In genomic region chr3:10585945-10586344, GRCh38 we compare ENCODE assay signal across 27 cellular contexts.
"Had no signal": no experiment of that assay in that cellular context is flagged by ENCODE, and none has a peak within 500 bp of the region (broad histone marks: within the 10 kb centered on the region; RNA-seq: fewer than 3 reads in every experiment).

No MANE protein-coding gene starts in this region.

- H3K27ac ChIP-seq: stomach, suprapubic skin, testis, thoracic aorta, thyroid gland, tibial artery, tibial nerve, transverse colon, upper lobe of left lung, upper lobe of right lung, uterus, vagina had no signal

- H3K9me3 ChIP-seq: stomach, suprapubic skin, testis, thoracic aorta, thyroid gland, tibial artery, tibial nerve, transverse colon, upper lobe of left lung, upper lobe of right lung, uterus, vagina had no signal

- DNase-seq: stimulated activated CD4-positive, alpha-beta T cell treated with anti-CD3 and anti-CD28 coated beads, Interleukin-2, amount 100 ng/mL, for 48 hours; stimulated activated CD4-positive, alpha-beta T cell treated with anti-CD3 and anti-CD28 coated beads, Interleukin-4, amount 100 ng/mL, for 1 hour; stimulated activated CD4-positive, alpha-beta T cell treated with anti-CD3 and anti-CD28 coated beads, Interleukin-4, amount 100 ng/mL, for 24 hours; stimulated activated CD4-positive, alpha-beta T cell treated with anti-CD3 and anti-CD28 coated beads, Interleukin-4, amount 100 ng/mL, for 4 hours; stimulated activated CD8-positive, alpha-beta memory T cell treated with anti-CD3 and anti-CD28 coated beads, Interleukin-4, amount 100 ng/mL, for 48 hours; stimulated activated naive B cell treated with anti-CD40 and anti-IgM and Interleukin-4, amounts not matched to agents 10 μg/mL and 1 μg/mL and 100 μg/mL, for 72 hours; stimulated activated naive CD4-positive, alpha-beta T cell; stimulated activated naive CD4-positive, alpha-beta T cell treated with Interleukin-2 at 50 U/mL for 16 hours; stimulated activated naive CD8-positive, alpha-beta T cell treated with anti-CD3 and anti-CD28 coated beads, Interleukin-15, amount 100 ng/mL, for 72 hours; stimulated activated naive CD8-positive, alpha-beta T cell treated with anti-CD3 and anti-CD28 coated beads, Interleukin-15, Interleukin-2, amounts not matched to agents 100 U/mL and 50 U/mL, for 24 hours; stomach; substantia nigra; testis; thyroid gland; tibial artery; transverse colon; trophoblast cell; upper lobe of left lung; upper lobe of right lung; uterus had no signal

- ATAC-seq: stimulated activated effector memory CD8-positive, alpha-beta T cell treated with anti-CD3 and anti-CD28 coated beads, Interleukin-12 subunit alpha, Interleukin-12 subunit beta, amount 100 ng/mL, for 72 hours; stimulated activated memory B cell treated with anti-CD40 and anti-IgM and Interleukin-4, amounts not matched to agents 10 μg/mL and 1 μg/mL and 100 μg/mL, for 72 hours; stimulated activated naive B cell treated with anti-CD40 and anti-IgM and Interleukin-4, amounts not matched to agents 10 μg/mL and 1 μg/mL and 100 μg/mL, for 72 hours; stimulated activated naive CD8-positive, alpha-beta T cell treated with anti-CD3 and anti-CD28 coated beads, Interleukin-15, amount 100 ng/mL, for 72 hours; stimulated activated naive CD8-positive, alpha-beta T cell treated with anti-CD3 and anti-CD28 coated beads, Interleukin-15, Interleukin-2, amounts not matched to agents 100 U/mL and 50 U/mL, for 24 hours; upper lobe of right lung had no signal

- H3K4me3 ChIP-seq: stomach, suprapubic skin, testis, thoracic aorta, thyroid gland, tibial artery, tibial nerve, transverse colon, upper lobe of left lung, upper lobe of right lung, uterus, vagina had no signal

- H3K36me3 ChIP-seq: stomach, suprapubic skin, thoracic aorta, thyroid gland, tibial artery, tibial nerve, transverse colon, upper lobe of left lung, upper lobe of right lung, uterus, vagina had no signal

- H3K27me3 ChIP-seq: testis, thyroid gland, tibial nerve, transverse colon, upper lobe of left lung, uterus, vagina had no signal

- H3K4me1 ChIP-seq: stomach, suprapubic skin, testis, thyroid gland, tibial nerve, transverse colon, upper lobe of left lung, upper lobe of right lung, uterus, vagina had no signal

- FAIRE-seq: urothelium cell line had no signal
